In the genomic region with DNA sequence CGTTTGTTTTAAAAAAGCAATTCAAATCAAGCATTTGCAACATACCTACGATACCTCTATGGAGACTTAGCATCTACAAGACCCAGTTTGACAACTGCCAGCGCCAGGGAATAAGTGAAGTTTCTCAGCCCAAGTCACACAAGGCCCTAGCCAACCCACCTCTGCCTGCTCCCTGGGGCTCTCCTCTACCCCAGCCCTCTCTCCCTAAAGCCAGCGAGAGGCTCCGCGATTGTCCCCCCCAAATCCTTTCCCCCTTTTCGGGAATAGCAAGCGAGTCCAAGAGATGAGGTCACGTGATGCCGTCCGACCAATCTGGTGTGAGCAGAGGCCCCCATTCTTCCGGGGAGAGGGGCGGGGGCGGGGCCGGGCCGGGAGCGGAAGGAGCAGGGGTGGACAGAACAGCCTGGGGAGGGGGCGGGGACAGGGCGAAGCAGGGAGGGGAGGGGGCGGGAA, we compare ENCODE assay signal across 9 cellular contexts.
A peak's percentile ranks its signal among the peaks of the same experiment; 100 is the strongest.
DNase-seq lines count a peak whose midpoint lies in the region; ATAC-seq lines count a peak whose summit lies in the region.
"Had no signal": no experiment of that assay in that cellular context is flagged by ENCODE, and none has a peak within 500 bp of the region (broad histone marks: within the 10 kb centered on the region; RNA-seq: fewer than 3 reads in every experiment).

No MANE protein-coding gene starts in this region.

- peak; percentile 82 for ATAC-seq in GM21515 (IDR thresholded peaks at IDR 0.05; ENCODE audit: unreplicated experiment)

- H3K27me3 Mint-ChIP-seq in IgD-negative memory B cell: no peaks in the 10 kb centered on the region
- no peaks in the 10 kb centered on the region for H3K27me3 Mint-ChIP-seq in activated naive CD4-positive, alpha-beta T cell treated with anti-CD3 and anti-CD28 coated beads for 36 hours (ENCODE audit: low read depth)

- H3K9me3 ChIP-seq in SJSA1 (replicated peaks): no peaks in the 10 kb centered on the region
- no peaks in the 10 kb centered on the region for H3K9me3 ChIP-seq in subcutaneous abdominal adipose tissue (ENCODE audit: control insufficient read depth in 5 of 5, low read length in 5 of 5)

- H3K4me3 ChIP-seq in SJSA1 (peak overlapping the region; percentile 43), subcutaneous abdominal adipose tissue (ENCODE audit: low read depth in 1 of 5, low read length in 5 of 5) (peak overlapping the region; percentile 69 to 97 (median 88))

- CTCF ChIA-PET in activated naive CD4-positive, alpha-beta T cell treated with anti-CD3 and anti-CD28 coated beads for 36 hours (lab: Charles Lee): no interaction called here

- H3K27ac ChIP-seq in SJSA1 (no peak overlapping the region), subcutaneous abdominal adipose tissue (ENCODE audit: low read depth, low read length) (peak overlapping the region; percentile 43)
- H3K27ac ChIP-seq: epithelial cell of prostate had no signal

- in situ Hi-C loops in Caki2 (cut with HindIII; ENCODE audit: low pct_unique_long_range_greater_than_20kb, low sequenced_read_pairs): no loop called here

- peak overlapping the region; percentile 50 to 94 (median 88) for H3K27ac Mint-ChIP-seq in IgD-negative memory B cell
- H3K27ac Mint-ChIP-seq in activated naive CD4-positive, alpha-beta T cell treated with anti-CD3 and anti-CD28 coated beads for 36 hours: peak overlapping the region; percentile 89

- H3K36me3 ChIP-seq in SJSA1 (no peaks in the 10 kb centered on the region), subcutaneous abdominal adipose tissue (ENCODE audit: control insufficient read depth in 5 of 5, insufficient read depth in 5 of 5, low read length in 5 of 5) (no peaks in the 10 kb centered on the region)

- H3K36me3 Mint-ChIP-seq in IgD-negative memory B cell: no peaks in the 10 kb centered on the region
- H3K36me3 Mint-ChIP-seq in activated naive CD4-positive, alpha-beta T cell treated with anti-CD3 and anti-CD28 coated beads for 36 hours (ENCODE audit: low read depth): no peaks in the 10 kb centered on the region

- intact Hi-C loops in activated naive CD4-positive, alpha-beta T cell treated with anti-CD3 and anti-CD28 coated beads for 36 hours (cut with micrococcal nuclease): loop anchor here (1.0 to 10.0 kb wide), 4 partner anchors 305 to 1849 kb away; a partner anchor contains a TSS

- H3K4me1 Mint-ChIP-seq in IgD-negative memory B cell: peaks cover 0 to 10% (median 6%) of the 10 kb centered on the region in 3 donors
- H3K4me1 Mint-ChIP-seq in activated naive CD4-positive, alpha-beta T cell treated with anti-CD3 and anti-CD28 coated beads for 36 hours (ENCODE audit: low read depth): peaks cover 6% of the 10 kb centered on the region

- H3K27me3 ChIP-seq in SJSA1 (replicated peaks) (no peaks in the 10 kb centered on the region), subcutaneous abdominal adipose tissue (ENCODE audit: control insufficient read depth in 5 of 5, insufficient read depth in 4 of 5, low read length in 5 of 5) (no peaks in the 10 kb centered on the region)

- no peaks in the 10 kb centered on the region for H3K9me3 Mint-ChIP-seq in IgD-negative memory B cell
- no peaks in the 10 kb centered on the region for H3K9me3 Mint-ChIP-seq in activated naive CD4-positive, alpha-beta T cell treated with anti-CD3 and anti-CD28 coated beads for 36 hours

- no peaks in the 10 kb centered on the region for H3K4me1 ChIP-seq in SJSA1 (replicated peaks)
- peaks cover 0 to 18% (median 14%) of the 10 kb centered on the region in 5 donors for H3K4me1 ChIP-seq in subcutaneous abdominal adipose tissue (ENCODE audit: control insufficient read depth in 5 of 5, insufficient read depth in 5 of 5, low read length in 5 of 5)

- H3K9ac ChIP-seq in subcutaneous abdominal adipose tissue (ENCODE audit: low read length in 5 of 5): peak overlapping the region in 4 of 5 donors; percentile 45 to 88 (median 80)

- DNase-seq in Caki2 (ENCODE audit: low read depth) (peak; percentile 76), SJSA1 (ENCODE audit: low read depth in 1 of 2, low spot score in 2 of 2) (peak; percentile 65 to 81), glomerular visceral epithelial cell (ENCODE audit: extremely low spot score) (peak; percentile 11), non-pigmented ciliary epithelial cell (ENCODE audit: low read depth) (peak; percentile 17)
- DNase-seq in activated naive CD4-positive, alpha-beta T cell treated with anti-CD3 and anti-CD28 coated beads for 36 hours: peak; percentile 91

- peak overlapping the region; percentile 93 to 100 (median 96) for H3K4me3 Mint-ChIP-seq in IgD-negative memory B cell
- H3K4me3 Mint-ChIP-seq in activated naive CD4-positive, alpha-beta T cell treated with anti-CD3 and anti-CD28 coated beads for 36 hours: peak overlapping the region; percentile 92

Comparison
In these comparisons a context has a peak if more than half of its experiments do, and no peak if none do; other contexts are left out.
1. DNase-seq: peak in every context shown above with its lines; median percentile 91 in activated naive CD4-positive, alpha-beta T cell treated with anti-CD3 and anti-CD28 coated beads for 36 hours; 76 in Caki2; 73 in SJSA1; 17 in non-pigmented ciliary epithelial cell; 11 in glomerular visceral epithelial cell.